ENCODE assay signal across 1 cellular context in genomic region chr22:31938258-31938657, GRCh38.
TF ChIP-seq lines count a peak whose summit lies in the region.

No MANE protein-coding gene starts in this region.

TF ChIP-seq in K562, 482 proteins besides CTCF, POLR2A, EP300 and RAD21 (continued from another document):
- TF ChIP-seq, protein P1, sequence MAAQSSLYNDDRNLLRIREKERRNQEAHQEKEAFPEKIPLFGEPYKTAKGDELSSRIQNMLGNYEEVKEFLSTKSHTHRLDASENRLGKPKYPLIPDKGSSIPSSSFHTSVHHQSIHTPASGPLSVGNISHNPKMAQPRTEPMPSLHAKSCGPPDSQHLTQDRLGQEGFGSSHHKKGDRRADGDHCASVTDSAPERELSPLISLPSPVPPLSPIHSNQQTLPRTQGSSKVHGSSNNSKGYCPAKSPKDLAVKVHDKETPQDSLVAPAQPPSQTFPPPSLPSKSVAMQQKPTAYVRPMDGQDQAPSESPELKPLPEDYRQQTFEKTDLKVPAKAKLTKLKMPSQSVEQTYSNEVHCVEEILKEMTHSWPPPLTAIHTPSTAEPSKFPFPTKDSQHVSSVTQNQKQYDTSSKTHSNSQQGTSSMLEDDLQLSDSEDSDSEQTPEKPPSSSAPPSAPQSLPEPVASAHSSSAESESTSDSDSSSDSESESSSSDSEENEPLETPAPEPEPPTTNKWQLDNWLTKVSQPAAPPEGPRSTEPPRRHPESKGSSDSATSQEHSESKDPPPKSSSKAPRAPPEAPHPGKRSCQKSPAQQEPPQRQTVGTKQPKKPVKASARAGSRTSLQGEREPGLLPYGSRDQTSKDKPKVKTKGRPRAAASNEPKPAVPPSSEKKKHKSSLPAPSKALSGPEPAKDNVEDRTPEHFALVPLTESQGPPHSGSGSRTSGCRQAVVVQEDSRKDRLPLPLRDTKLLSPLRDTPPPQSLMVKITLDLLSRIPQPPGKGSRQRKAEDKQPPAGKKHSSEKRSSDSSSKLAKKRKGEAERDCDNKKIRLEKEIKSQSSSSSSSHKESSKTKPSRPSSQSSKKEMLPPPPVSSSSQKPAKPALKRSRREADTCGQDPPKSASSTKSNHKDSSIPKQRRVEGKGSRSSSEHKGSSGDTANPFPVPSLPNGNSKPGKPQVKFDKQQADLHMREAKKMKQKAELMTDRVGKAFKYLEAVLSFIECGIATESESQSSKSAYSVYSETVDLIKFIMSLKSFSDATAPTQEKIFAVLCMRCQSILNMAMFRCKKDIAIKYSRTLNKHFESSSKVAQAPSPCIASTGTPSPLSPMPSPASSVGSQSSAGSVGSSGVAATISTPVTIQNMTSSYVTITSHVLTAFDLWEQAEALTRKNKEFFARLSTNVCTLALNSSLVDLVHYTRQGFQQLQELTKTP (IDR thresholded peaks at IDR 0.05; ENCODE audit: low read depth in 1 of 2, partially characterized antibody in 2 of 2) = no peak
- TF ChIP-seq SMAD2 (IDR thresholded peaks at IDR 0.05; ENCODE audit: low read depth, low read length) (no peak), EWSR1 (IDR thresholded peaks at IDR 0.05; ENCODE audit: borderline replicate concordance, low read depth, partially characterized antibody) (no peak), TRIM25 (IDR thresholded peaks at IDR 0.05; ENCODE audit: borderline replicate concordance) (no peak), PRDM10 (IDR thresholded peaks at IDR 0.05; ENCODE audit: partially characterized antibody) (no peak)
